ENCODE assay signal across 2 cellular contexts in genomic region chr2:113521492-113521891, GRCh38. TPM values are rescaled to one million over a fixed set of nuclear protein-coding genes. Genes with fewer than 3 reads are reported as not detected.
"Had no signal": no experiment of that assay in that cellular context is flagged by ENCODE, and none has a peak within 500 bp of the region (broad histone marks: within the 10 kb centered on the region; RNA-seq: fewer than 3 reads in every experiment).

No MANE protein-coding gene starts in this region.

RNA-seq across cellular contexts. Expression of gene FOXD4L1, which starts 23.0 kb away (rescaled TPM):
- total RNA-seq: astrocyte, cardiac septum had no signal
